Comparison of ENCODE assay signal across 11 cellular contexts in the genomic region with DNA sequence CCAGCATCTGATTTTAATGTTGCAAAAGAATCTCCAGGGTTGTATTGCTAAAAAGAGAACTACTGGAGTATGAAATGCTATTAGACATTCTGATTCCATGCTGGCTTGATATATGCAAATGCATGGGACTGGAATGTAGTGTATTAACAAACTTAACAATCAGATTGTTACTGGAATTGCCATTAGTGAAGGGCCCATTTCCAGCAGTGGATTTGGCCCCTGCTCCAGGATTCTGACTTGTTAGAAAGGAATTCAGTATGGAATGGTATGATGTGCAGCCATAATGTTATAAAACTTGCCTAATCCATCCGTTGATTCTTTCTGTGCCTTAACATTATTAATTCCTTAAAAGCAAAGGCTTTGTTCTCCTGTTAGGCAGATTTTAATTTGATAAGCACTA. TPM values are rescaled to one million over a fixed set of nuclear protein-coding genes. Genes with fewer than 3 reads are reported as not detected.
DNase-seq lines count a peak whose midpoint lies in the region; TF ChIP-seq lines count a peak whose summit lies in the region.
"Had no signal": no experiment of that assay in that cellular context is flagged by ENCODE, and none has a peak within 500 bp of the region (broad histone marks: within the 10 kb centered on the region; RNA-seq: fewer than 3 reads in every experiment).

No MANE protein-coding gene starts in this region.

- intact Hi-C loops in A673 (cut with micrococcal nuclease; ENCODE audit: unreplicated experiment) = no loop called here
- intact Hi-C loops in CD14-positive monocyte (cut with micrococcal nuclease) = no loop called here
- intact Hi-C loops in left ventricle myocardium inferior (cut with micrococcal nuclease) = no loop called here
- intact Hi-C loops in tibial artery (cut with DNase I; ENCODE audit: low total_unique reads) = no loop called here

- H3K9me3 Mint-ChIP-seq in brain (no peaks in the 10 kb centered on the region), CD14-positive monocyte (no peaks in the 10 kb centered on the region)
- H3K9me3 Mint-ChIP-seq: endodermal cell had no signal

- H3K4me3 ChIP-seq in A673 (ENCODE audit: low read depth, low read length, poor library complexity, severe bottlenecking) (no peak overlapping the region), HFF-Myc (replicated peaks; ENCODE audit: low read depth, low read length) (no peak overlapping the region), left ventricle myocardium inferior (no peak overlapping the region), tibial artery (no peak overlapping the region)

- TF ChIP-seq CTCF in A673 (conservative IDR thresholded peaks at IDR 0.05; ENCODE audit: low read depth, low read length) (no peak), HFF-Myc (IDR thresholded peaks at IDR 0.05; ENCODE audit: low read depth, low read length, missing control alignments) (no peak), brain (conservative IDR thresholded peaks at IDR 0.05) (no peak), CD14-positive monocyte (IDR thresholded peaks at IDR 0.05) (no peak), left ventricle myocardium inferior (IDR thresholded peaks at IDR 0.05; ENCODE audit: borderline replicate concordance) (no peak), tibial artery (IDR thresholded peaks at IDR 0.05) (no peak)

- H3K27ac Mint-ChIP-seq in brain = peak overlapping the region in 3 of 5 experiments; percentile 10 to 60 (median 52)
- H3K27ac Mint-ChIP-seq in CD14-positive monocyte = no peak overlapping the region
- H3K27ac Mint-ChIP-seq: endodermal cell had no signal

- BruUV-seq in A673 (replicated peaks; lab: Mats Ljungman, UMichigan) = no TSS peak

- peaks cover 95% of the 10 kb centered on the region for H3K4me1 Mint-ChIP-seq in brain
- peaks cover 20% of the 10 kb centered on the region for H3K4me1 Mint-ChIP-seq in CD14-positive monocyte

- H3K36me3 ChIP-seq in A673 (ENCODE audit: insufficient read depth, low read length, poor library complexity, severe bottlenecking) (peaks cover 25% of the 10 kb centered on the region), left ventricle myocardium inferior (peaks cover 78% of the 10 kb centered on the region), tibial artery (peaks cover 31 to 44% (median 42%) of the 10 kb centered on the region in 3 donors)

- no peaks in the 10 kb centered on the region for H3K4me1 ChIP-seq in A673 (ENCODE audit: insufficient read depth, low read length, poor library complexity, severe bottlenecking)
- peaks cover 35% of the 10 kb centered on the region for H3K4me1 ChIP-seq in left ventricle myocardium inferior
- H3K4me1 ChIP-seq in tibial artery = peaks cover 0 to 35% (median 2%) of the 10 kb centered on the region in 4 donors

- H3K4me3 Mint-ChIP-seq in brain (peak overlapping the region in 3 of 5 experiments; percentile 39 to 49 (median 49)), CD14-positive monocyte (no peak overlapping the region)
- H3K4me3 Mint-ChIP-seq: endodermal cell had no signal

- H3K9me3 ChIP-seq in A673 (ENCODE audit: low read depth, low read length, poor library complexity, severe bottlenecking) (no peaks in the 10 kb centered on the region), left ventricle myocardium inferior (replicated peaks) (no peaks in the 10 kb centered on the region), tibial artery (no peaks in the 10 kb centered on the region)

- H3K36me3 Mint-ChIP-seq in brain = peaks cover 82% of the 10 kb centered on the region
- H3K36me3 Mint-ChIP-seq in CD14-positive monocyte = peaks cover 62 to 71% of the 10 kb centered on the region in 2 donors

- no peak overlapping the region for H3K27ac ChIP-seq in A673 (ENCODE audit: low read depth, low read length, poor library complexity, severe bottlenecking)
- H3K27ac ChIP-seq in left ventricle myocardium inferior (replicated peaks) = no peak overlapping the region
- peak overlapping the region in 1 of 2 donors; percentile 51 for H3K27ac ChIP-seq in tibial artery

- POLR2A ChIA-PET in A673 (lab: Charles Lee; ENCODE audit: low non-redundant PET) = no interaction called here

- CTCF ChIA-PET in A673 (lab: Charles Lee) = no interaction called here

- DNase-seq in A673 (ENCODE audit: low spot score) (peak; percentile 14), HFF-Myc (ENCODE audit: extremely low read depth, low read depth) (peak; percentile 52), iris pigment epithelial cell (ENCODE audit: low read depth) (peak; percentile 54), CD14-positive monocyte (ENCODE audit: low spot score) (no peak), NCI-H2107 (lab: John Stamatoyannopoulos, UW) (no peak), left ventricle myocardium inferior (no peak), tibial artery (no peak)
- DNase-seq: activated effector memory CD4-positive, alpha-beta T cell treated with anti-CD3 and anti-CD28 coated beads, Interleukin-2, amount 50 U/mL, for 16 hours; endodermal cell; stimulated activated naive CD8-positive, alpha-beta T cell treated with anti-CD3 and anti-CD28 coated beads, Interleukin-15, Interleukin-2, amounts not matched to agents 100 U/mL and 50 U/mL, for 24 hours had no signal

- no peaks in the 10 kb centered on the region for H3K27me3 Mint-ChIP-seq in brain
- no peaks in the 10 kb centered on the region for H3K27me3 Mint-ChIP-seq in CD14-positive monocyte (ENCODE audit: low read depth in 3 of 3)

- no peaks in the 10 kb centered on the region for H3K27me3 ChIP-seq in A673 (replicated peaks; ENCODE audit: insufficient read depth, low read depth, low read length, poor library complexity)
- no peaks in the 10 kb centered on the region for H3K27me3 ChIP-seq in left ventricle myocardium inferior (ENCODE audit: low read depth)
- no peaks in the 10 kb centered on the region for H3K27me3 ChIP-seq in tibial artery

RNA-seq across cellular contexts. Expression of gene ARRDC4, which starts 7.9 kb away (rescaled TPM):
- total RNA-seq in A673 (2021) = 2.1 and 3.6 TPM in 2 replicates
- polyA plus RNA-seq in brain (ENCODE audit: insufficient read depth, low read depth, low replicate concordance) = 4.3 TPM
- polyA plus RNA-seq in CD14-positive monocyte = 10 to 100 TPM; 13.0 to 19.0 TPM
- total RNA-seq in left ventricle myocardium inferior = 11.8 TPM

Comparison
In these comparisons a context has a peak if more than half of its experiments do, and no peak if none do; other contexts are left out.
1. DNase-seq: peak in A673 (single experiment), HFF-Myc (single experiment) and iris pigment epithelial cell (single experiment); none in CD14-positive monocyte (single experiment), NCI-H2107 (single experiment), left ventricle myocardium inferior (single experiment) and tibial artery (0 of 2).
2. H3K27ac Mint-ChIP-seq: peak in brain (3 of 5); none in CD14-positive monocyte (0 of 7).
3. H3K4me3 Mint-ChIP-seq: peak in brain (3 of 5); none in CD14-positive monocyte (0 of 2).